Comparison of ENCODE assay signal across 10 cellular contexts in genomic region chr14:102930753-102931579, GRCh38. TPM values are rescaled to one million over a fixed set of nuclear protein-coding genes. Genes with fewer than 3 reads are reported as not detected.
DNase-seq lines count a peak whose midpoint lies in the region; ATAC-seq and TF ChIP-seq lines count a peak whose summit lies in the region.
"Had no signal": no experiment of that assay in that cellular context is flagged by ENCODE, and none has a peak within 500 bp of the region (broad histone marks: within the 10 kb centered on the region; RNA-seq: fewer than 3 reads in every experiment).

No MANE protein-coding gene starts in this region.

- H3K4me3 ChIP-seq in hepatocyte (no peak overlapping the region), testis (peak overlapping the region; percentile 18 to 47)

- no peak for ATAC-seq in sciatic nerve
- ATAC-seq in GM21526 (IDR thresholded peaks at IDR 0.05; ENCODE audit: low FRiP score, unreplicated experiment), result no peak
- ATAC-seq in GM19328 (IDR thresholded peaks at IDR 0.05; ENCODE audit: unreplicated experiment), result no peak

- H4K20me1 ChIP-seq in hepatocyte (ENCODE audit: insufficient read depth, poor library complexity, severe bottlenecking), result peaks cover 18% of the 10 kb centered on the region

- intact Hi-C loops in testis (cut with DNase I; ENCODE audit: low total_unique reads), result no loop called here
- intact Hi-C loops in sciatic nerve (cut with DNase I), result no loop called here

- DNase-seq in NCI-H748 (lab: John Stamatoyannopoulos, UW; ENCODE audit: unreplicated experiment) (peak; percentile 69), NCI-H748 treated with DMSO at 0.1 percent for 48 hours (lab: John Stamatoyannopoulos, UW) (no peak), SW480 (ENCODE audit: low spot score) (peak; percentile 98), hepatocyte (ENCODE audit: low spot score) (peak; percentile 34), testis (no peak), sciatic nerve (ENCODE audit: low spot score) (no peak)
- DNase-seq: NCI-H1694 treated with DMSO at 0.1 percent for 48 hours had no signal

- no peak overlapping the region for H2AFZ ChIP-seq in hepatocyte

- H3K4me2 ChIP-seq in hepatocyte, result peak overlapping the region; percentile 93

- H3K9me2 ChIP-seq in hepatocyte (replicated peaks; ENCODE audit: insufficient read depth), result no peaks in the 10 kb centered on the region

- TF ChIP-seq POLR2A in testis (IDR thresholded peaks at IDR 0.05), result no peak

- TF ChIP-seq CTCF in hepatocyte (IDR thresholded peaks at IDR 0.05; ENCODE audit: poor library complexity) (no peak), testis (IDR thresholded peaks at IDR 0.05) (no peak)

- H3K36me3 ChIP-seq in hepatocyte (replicated peaks; ENCODE audit: insufficient read depth, low read depth) (no peaks in the 10 kb centered on the region), testis (ENCODE audit: low read depth, missing control alignments) (no peaks in the 10 kb centered on the region)
- H3K36me3 ChIP-seq: cardiac muscle cell had no signal

- H3K79me2 ChIP-seq in hepatocyte, result no peaks in the 10 kb centered on the region

- H3K27ac ChIP-seq in hepatocyte (no peak overlapping the region), testis (no peak overlapping the region)
- H3K27ac ChIP-seq: cardiac muscle cell had no signal

- peaks cover 13% of the 10 kb centered on the region for H3K27me3 ChIP-seq in hepatocyte
- H3K27me3 ChIP-seq in testis, result no peaks in the 10 kb centered on the region

- H3K9me3 ChIP-seq in hepatocyte (ENCODE audit: low read depth), result no peaks in the 10 kb centered on the region
- H3K9me3 ChIP-seq in testis, result no peaks in the 10 kb centered on the region

- peaks cover 30% of the 10 kb centered on the region for H3K4me1 ChIP-seq in hepatocyte (ENCODE audit: insufficient read depth)
- H3K4me1 ChIP-seq in testis, result peaks cover 16% of the 10 kb centered on the region

- WGBS in hepatocyte (ENCODE audit: low lambda C conversion rate, missing lambda C conversion rate), result 64% methylated on average over 25 of the region's 34 CpGs
- 57 to 63% methylated on average over 29 to 34 of the region's 34 CpGs for WGBS in testis, 2 donors

RNA-seq across cellular contexts. Expression of gene AMN, which starts 8.5 kb away (rescaled TPM):
- total RNA-seq in hepatocyte (157 and 169 TPM in 2 replicates), testis (1 to 10 TPM; 3.0 to 4.6 TPM), sciatic nerve (0.40 TPM)
- polyA plus RNA-seq in hepatocyte (217 and 247 TPM in 2 replicates), testis (ENCODE audit: insufficient read depth, low read depth, low replicate concordance) (3.0 TPM)

Comparison
In these comparisons a context has a peak if more than half of its experiments do, and no peak if none do; other contexts are left out.
1. DNase-seq: peak in NCI-H748 (single experiment), SW480 (single experiment) and hepatocyte (single experiment); none in NCI-H748 treated with DMSO at 0.1 percent for 48 hours (single experiment), testis (single experiment) and sciatic nerve (single experiment).
2. RNA of gene AMN, which starts 8.5 kb away (total RNA-seq): 157 to 169 TPM in hepatocyte; 3.0 to 4.6 TPM in testis and 0.40 TPM in sciatic nerve (single experiment); every median in the first group is over 10 times any median in the second.